ENCODE assay signal across 22 cellular contexts in genomic region chr10:92384741-92385140, GRCh38.
"Had no signal": no experiment of that assay in that cellular context is flagged by ENCODE, and none has a peak within 500 bp of the region (broad histone marks: within the 10 kb centered on the region; RNA-seq: fewer than 3 reads in every experiment).

No MANE protein-coding gene starts in this region.

- H3K27me3 ChIP-seq: pancreas, stomach, testis, thyroid gland, transverse colon, upper lobe of left lung, vagina had no signal

- H3K4me1 ChIP-seq: pancreas, prostate gland, stomach, thyroid gland, transverse colon, upper lobe of left lung, vagina had no signal

- ATAC-seq: naive thymus-derived CD8-positive, alpha-beta T cell; pancreas; right cardiac atrium; sciatic nerve; stimulated activated naive B cell treated with anti-CD40 and anti-IgM and Interleukin-4, amounts not matched to agents 10 μg/mL and 1 μg/mL and 100 μg/mL, for 72 hours; stimulated activated naive CD8-positive, alpha-beta T cell treated with anti-CD3 and anti-CD28 coated beads, Interleukin-15, Interleukin-2, amounts not matched to agents 100 U/mL and 50 U/mL, for 24 hours had no signal

- DNase-seq: left ventricle myocardium inferior; naive thymus-derived CD8-positive, alpha-beta T cell; nucleus accumbens; pancreas; retina; right cardiac atrium; stimulated activated CD4-positive, alpha-beta T cell treated with anti-CD3 and anti-CD28 coated beads, Interleukin-12 subunit alpha, Interleukin-12 subunit beta, amount 100 ng/mL, for 4 hours; stimulated activated CD4-positive, alpha-beta T cell treated with anti-CD3 and anti-CD28 coated beads, Interleukin-15, amount 100 ng/mL, for 24 hours; stimulated activated CD4-positive, alpha-beta T cell treated with anti-CD3 and anti-CD28 coated beads, Interleukin-2, amount 100 ng/mL, for 24 hours; stimulated activated CD4-positive, alpha-beta T cell treated with anti-CD3 and anti-CD28 coated beads, Interleukin-4, amount 100 ng/mL, for 1 hour; stimulated activated naive B cell treated with anti-CD40 and anti-IgM and Interleukin-4, amounts not matched to agents 10 μg/mL and 1 μg/mL and 100 μg/mL, for 72 hours; stimulated activated naive CD8-positive, alpha-beta T cell treated with anti-CD3 and anti-CD28 coated beads, Interleukin-15, Interleukin-2, amounts not matched to agents 100 U/mL and 50 U/mL, for 24 hours; stomach; testis; thyroid gland; transverse colon; upper lobe of left lung had no signal

- H3K9me3 ChIP-seq: left ventricle myocardium inferior, pancreas, prostate gland, stomach, testis, thyroid gland, transverse colon, upper lobe of left lung, vagina had no signal

- H3K4me3 ChIP-seq: left ventricle myocardium inferior, lung, pancreas, prostate gland, skin epidermis, stomach, testis, thyroid gland, transverse colon, upper lobe of left lung, vagina had no signal

- H3K27ac ChIP-seq: left ventricle myocardium inferior, pancreas, prostate gland, stomach, testis, thyroid gland, transverse colon, upper lobe of left lung, vagina had no signal

- H3K36me3 ChIP-seq: left ventricle myocardium inferior, pancreas, prostate gland, stomach, thyroid gland, transverse colon, upper lobe of left lung, vagina had no signal

- FAIRE-seq: pancreas had no signal
